In the genomic region with DNA sequence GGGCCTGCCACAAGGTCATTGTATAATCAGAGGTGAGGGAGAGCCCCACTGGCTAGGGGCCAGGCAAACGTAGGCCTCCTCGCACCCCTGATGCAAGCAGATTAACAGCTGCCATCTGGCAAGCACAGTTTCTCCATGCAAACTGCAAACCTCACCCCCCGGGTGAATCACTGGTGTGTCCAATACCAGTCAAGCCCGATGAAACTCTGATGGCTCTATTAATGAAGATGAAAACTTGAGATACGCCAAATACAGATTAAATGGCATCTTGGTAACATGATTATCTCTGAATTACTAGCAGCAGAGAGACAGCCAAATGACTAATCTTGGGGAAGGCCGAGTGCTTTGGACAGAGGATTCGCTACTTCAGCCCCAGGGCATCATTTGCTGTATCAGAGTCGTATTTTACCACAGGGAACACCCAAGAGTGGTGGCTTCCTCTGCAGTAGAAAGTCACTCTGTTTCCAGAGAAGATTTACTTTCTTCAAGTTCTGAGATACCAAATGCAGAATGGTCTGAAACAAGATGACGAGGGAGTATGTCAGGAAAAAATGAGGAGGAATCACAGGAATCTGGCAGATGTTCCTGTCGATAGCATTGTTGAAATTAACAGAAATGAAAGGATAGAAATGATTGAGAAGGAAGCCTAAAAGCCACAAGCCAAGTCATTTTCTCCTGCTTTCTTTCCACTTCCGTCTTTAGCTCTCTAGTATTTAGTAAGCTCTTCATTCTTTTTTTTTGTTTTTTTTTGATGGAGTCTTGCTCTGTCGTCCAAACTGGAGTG, we compare ENCODE assay signal across 12 cellular contexts.
A peak's percentile ranks its signal among the peaks of the same experiment; 100 is the strongest.
DNase-seq lines count a peak whose midpoint lies in the region; ATAC-seq and TF ChIP-seq lines count a peak whose summit lies in the region.
"Had no signal": no experiment of that assay in that cellular context is flagged by ENCODE, and none has a peak within 500 bp of the region (broad histone marks: within the 10 kb centered on the region; RNA-seq: fewer than 3 reads in every experiment).

No MANE protein-coding gene starts in this region.

- no peaks in the 10 kb centered on the region for H3K4me1 ChIP-seq in CD4-positive, alpha-beta memory T cell (ENCODE audit: insufficient read depth, low read length)
- H3K4me1 ChIP-seq: heart left ventricle had no signal

- H3K27ac Mint-ChIP-seq in Calu3 (ENCODE audit: unreplicated experiment) = peak overlapping the region; percentile 84
- H3K27ac Mint-ChIP-seq in CD4-positive, alpha-beta memory T cell = no peak overlapping the region
- H3K27ac Mint-ChIP-seq: CD8-positive, alpha-beta memory T cell had no signal

- H3K27me3 Mint-ChIP-seq in Calu3 (ENCODE audit: unreplicated experiment) = no peaks in the 10 kb centered on the region
- no peaks in the 10 kb centered on the region for H3K27me3 Mint-ChIP-seq in CD4-positive, alpha-beta memory T cell

- H3K36me3 Mint-ChIP-seq in Calu3 (ENCODE audit: insufficient read depth, unreplicated experiment) = peaks cover 18% of the 10 kb centered on the region
- H3K36me3 Mint-ChIP-seq in CD4-positive, alpha-beta memory T cell = no peaks in the 10 kb centered on the region
- H3K36me3 Mint-ChIP-seq: CD8-positive, alpha-beta memory T cell had no signal

- CTCF ChIA-PET in Calu3 (lab: Charles Lee) = interaction anchor here (1.0 kb wide), 1 partner anchor 93 kb away, joined by 3 read pairs; no protein-coding TSS in a partner anchor
- CTCF ChIA-PET in CD4-positive, alpha-beta memory T cell (lab: Charles Lee; ENCODE audit: partially characterized antibody) = no interaction called here

- POLR2A ChIA-PET in CD4-positive, alpha-beta memory T cell (lab: Charles Lee; ENCODE audit: partially characterized antibody) = no interaction called here

- H3K4me3 Mint-ChIP-seq in Calu3 (ENCODE audit: low read depth, unreplicated experiment) = no peak overlapping the region
- no peak overlapping the region for H3K4me3 Mint-ChIP-seq in CD4-positive, alpha-beta memory T cell
- H3K4me3 Mint-ChIP-seq: CD8-positive, alpha-beta memory T cell had no signal

- TF ChIP-seq CTCF in Calu3 (IDR thresholded peaks at IDR 0.05; ENCODE audit: unreplicated experiment) (no peak), fibroblast of villous mesenchyme (IDR thresholded peaks at IDR 0.05; ENCODE audit: insufficient read depth, low read depth, low read length) (no peak)

- no peaks in the 10 kb centered on the region for H3K27me3 ChIP-seq in CD4-positive, alpha-beta memory T cell (ENCODE audit: insufficient read depth, low read length)
- H3K27me3 ChIP-seq: heart left ventricle had no signal

- no peak overlapping the region for H3K27ac ChIP-seq in CD4-positive, alpha-beta memory T cell (ENCODE audit: low read depth, low read length)
- H3K27ac ChIP-seq: heart left ventricle had no signal

- BruUV-seq in Calu3 (replicated peaks; lab: Mats Ljungman, UMichigan) = no TSS peak

- DNase-seq in Calu3 = peak; percentile 14
- DNase-seq in H4 (ENCODE audit: low spot score) = peak; percentile 26
- peak; percentile 96 for DNase-seq in NCI-H82 (lab: John Stamatoyannopoulos, UW)
- peak; percentile 51 for DNase-seq in fibroblast of villous mesenchyme (ENCODE audit: low read depth)
- no peak for DNase-seq in CD4-positive, alpha-beta memory T cell
- DNase-seq in stimulated activated CD4-positive, alpha-beta T cell treated with anti-CD3 and anti-CD28 coated beads, Interleukin-2, amount 100 ng/mL, for 48 hours = no peak
- no peak for DNase-seq in NCI-H2081 (lab: John Stamatoyannopoulos, UW)
- DNase-seq: CD8-positive, alpha-beta memory T cell; heart left ventricle; NCI-H1105 treated with DMSO at 0.1 percent for 48 hours; stimulated activated CD4-positive, alpha-beta T cell treated with anti-CD3 and anti-CD28 coated beads, Interleukin-12 subunit alpha, Interleukin-12 subunit beta, amount 100 ng/mL, for 4 hours had no signal

- intact Hi-C loops in Calu3 (cut with micrococcal nuclease; ENCODE audit: unreplicated experiment) = no loop called here
- intact Hi-C loops in CD4-positive, alpha-beta memory T cell (cut with micrococcal nuclease) = no loop called here

- no peaks in the 10 kb centered on the region for H3K36me3 ChIP-seq in CD4-positive, alpha-beta memory T cell (ENCODE audit: insufficient read depth, low read length)
- H3K36me3 ChIP-seq: heart left ventricle had no signal

- no peaks in the 10 kb centered on the region for H3K9me3 ChIP-seq in CD4-positive, alpha-beta memory T cell (ENCODE audit: control insufficient read depth in 1 of 2, low read length in 2 of 2)
- H3K9me3 ChIP-seq: heart left ventricle had no signal

- peaks cover 52% of the 10 kb centered on the region for H3K4me1 Mint-ChIP-seq in Calu3 (ENCODE audit: low read depth, unreplicated experiment)
- no peaks in the 10 kb centered on the region for H3K4me1 Mint-ChIP-seq in CD4-positive, alpha-beta memory T cell
- H3K4me1 Mint-ChIP-seq: CD8-positive, alpha-beta memory T cell had no signal

- H3K9me3 Mint-ChIP-seq in Calu3 (ENCODE audit: low read depth, unreplicated experiment) = no peaks in the 10 kb centered on the region
- peaks cover 0 to 6% (median 2%) of the 10 kb centered on the region in 8 donors for H3K9me3 Mint-ChIP-seq in CD4-positive, alpha-beta memory T cell

- no peak overlapping the region for H3K4me3 ChIP-seq in fibroblast of villous mesenchyme (ENCODE audit: low read depth, low read length)
- no peak overlapping the region for H3K4me3 ChIP-seq in CD4-positive, alpha-beta memory T cell (ENCODE audit: low read length in 2 of 2)
- H3K4me3 ChIP-seq: heart left ventricle had no signal

- ATAC-seq in HG03521 (IDR thresholded peaks at IDR 0.05; ENCODE audit: unreplicated experiment) = no peak
- ATAC-seq: heart left ventricle had no signal

Comparison
In these comparisons a context has a peak if more than half of its experiments do, and no peak if none do; other contexts are left out.
1. DNase-seq: peak in Calu3 (single experiment), H4 (single experiment), NCI-H82 (single experiment) and fibroblast of villous mesenchyme (single experiment); none in CD4-positive, alpha-beta memory T cell (0 of 5), stimulated activated CD4-positive, alpha-beta T cell treated with anti-CD3 and anti-CD28 coated beads, Interleukin-2, amount 100 ng/mL, for 48 hours (0 of 2) and NCI-H2081 (0 of 2).